26 cellular contexts compared by ENCODE assay signal in the genomic region with DNA sequence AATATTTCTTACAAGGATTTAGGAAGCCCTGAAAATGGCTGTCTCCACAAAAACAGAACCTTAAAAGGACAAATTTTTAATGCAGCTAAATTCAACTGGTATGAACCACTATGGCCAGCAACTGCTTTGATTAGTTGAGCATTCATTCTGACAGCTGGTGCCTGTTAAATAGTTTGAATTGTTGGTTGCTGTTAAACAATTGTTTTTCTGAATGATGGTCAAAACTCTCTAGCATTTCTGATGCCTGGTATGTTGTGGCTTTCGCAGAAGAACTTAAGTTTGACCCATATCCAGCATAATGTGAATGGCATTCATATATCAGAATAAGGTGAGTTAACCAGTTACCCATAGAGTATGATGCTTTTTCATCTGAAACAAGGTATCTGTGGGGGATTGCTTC.
A peak's percentile ranks its signal among the peaks of the same experiment; 100 is the strongest.
DNase-seq lines count a peak whose midpoint lies in the region; ATAC-seq, FAIRE-seq and TF ChIP-seq lines count a peak whose summit lies in the region.
"Had no signal": no experiment of that assay in that cellular context is flagged by ENCODE, and none has a peak within 500 bp of the region (broad histone marks: within the 10 kb centered on the region; RNA-seq: fewer than 3 reads in every experiment).

No MANE protein-coding gene starts in this region.

- H3K4me2 ChIP-seq in SK-N-SH: no peak overlapping the region

- TF ChIP-seq CTCF in SK-N-SH (IDR thresholded peaks at IDR 0.05) (no peak), astrocyte of the spinal cord (IDR thresholded peaks at IDR 0.05; ENCODE audit: low read depth, low read length) (no peak)

- H3K9me2 ChIP-seq in SK-N-SH: no peaks in the 10 kb centered on the region

- no peak overlapping the region for H3K9ac ChIP-seq in SK-N-SH

- 92% methylated on average over 1 of the region's 1 CpG for WGBS in SK-N-SH (ENCODE audit: low lambda C conversion rate)

- H3K36me3 ChIP-seq in SK-N-SH (replicated peaks in 1 of 2; ENCODE audit: control insufficient read depth in 1 of 2, insufficient read depth in 2 of 2, low read length in 1 of 2): peaks cover 35 to 73% of the 10 kb centered on the region in 2 experiments
- H3K36me3 ChIP-seq: Peyer's patch, SJCRH30 had no signal

- no peak for TF ChIP-seq EP300 in SK-N-SH (IDR thresholded peaks at IDR 0.05; ENCODE audit: borderline replicate concordance in 1 of 2, low read depth in 1 of 2, low read length in 1 of 2)

- H3K27me3 ChIP-seq in SK-N-SH (ENCODE audit: insufficient read depth): no peaks in the 10 kb centered on the region
- H3K27me3 ChIP-seq: Peyer's patch, SJCRH30 had no signal

- H2AFZ ChIP-seq in SK-N-SH (ENCODE audit: low read depth): no peak overlapping the region

- H3K9me3 ChIP-seq in SK-N-SH: no peaks in the 10 kb centered on the region
- H3K9me3 ChIP-seq: Peyer's patch, SJCRH30 had no signal

- DNase-seq in SK-N-SH (no peak), astrocyte of the spinal cord (ENCODE audit: low read depth, low spot score) (peak; percentile 19), renal cortical epithelial cell (ENCODE audit: low read depth) (peak; percentile 76), 8988T (no peak), NCI-H69 (lab: John Stamatoyannopoulos, UW) (no peak)
- DNase-seq: AML-193; C1 segment of cervical spinal cord; Calu3; CD8-positive, alpha-beta memory T cell; GDM1; H9; HFFc6; NCI-H1092 treated with DMSO at 0.1 percent for 48 hours; NCI-H146; NCI-H2029; NCI-H2227 treated with DMSO at 0.1 percent for 48 hours; NCI-H510A; NCI-H82; Peyer's patch; SJCRH30 had no signal

- POLR2A ChIA-PET in SK-N-SH (lab: Yijun Ruan, JAX): no interaction called here

- TF ChIP-seq RAD21 in SK-N-SH (IDR thresholded peaks at IDR 0.05; ENCODE audit: low read length): no peak

- H4K20me1 ChIP-seq in SK-N-SH (ENCODE audit: insufficient read depth): peaks cover 32% of the 10 kb centered on the region; the same call in 1 of the 2 replicates

- H3F3A ChIP-seq in SK-N-SH (replicated peaks; ENCODE audit: insufficient read depth): peaks cover 32% of the 10 kb centered on the region

- peaks cover 9 to 11% of the 10 kb centered on the region in 2 experiments; a peak in 3 of 4 replicates for H3K4me1 ChIP-seq in SK-N-SH (ENCODE audit: control insufficient read depth in 1 of 2, insufficient read depth in 2 of 2, low read depth in 1 of 2, low read length in 1 of 2)
- H3K4me1 ChIP-seq: Peyer's patch, SJCRH30 had no signal

- CTCF ChIA-PET in SK-N-SH (lab: Yijun Ruan, JAX): interaction anchor here (1.2 kb wide), 1 partner anchor 39 kb away, joined by 4 read pairs; no protein-coding TSS in a partner anchor

- in situ Hi-C loops in astrocyte of the spinal cord (cut with HindIII; ENCODE audit: low sequenced_read_pairs): no loop called here

- peak overlapping the region in 1 of 2 experiments; percentile 28; a peak in 2 of 4 replicates for H3K27ac ChIP-seq in SK-N-SH (ENCODE audit: low read depth in 2 of 2, low read length in 1 of 2)
- H3K27ac ChIP-seq: 22Rv1, Peyer's patch, SJCRH30 had no signal

- peaks cover 73% of the 10 kb centered on the region for H3K79me2 ChIP-seq in SK-N-SH (ENCODE audit: insufficient read depth)

- peak; percentile 9 for FAIRE-seq in islet of Langerhans (lab: Jason Lieb, UNC)
- FAIRE-seq: HepG2, K562 had no signal

- ATAC-seq in SK-N-SH treated with all-trans-retinoic acid at 6 μM for 48 hours (peak; percentile 31), GM18498 (IDR thresholded peaks at IDR 0.05; ENCODE audit: unreplicated experiment) (no peak)
- ATAC-seq: HepG2, K562 had no signal

- H3K4me3 ChIP-seq in SK-N-SH (ENCODE audit: low read depth in 2 of 2, low read length in 1 of 2) (no peak overlapping the region), astrocyte of the spinal cord (ENCODE audit: low read depth, low read length) (no peak overlapping the region)
- H3K4me3 ChIP-seq: K562, Peyer's patch, SJCRH30 had no signal

TF ChIP-seq in SK-N-SH treated with all-trans-retinoic acid at 6 μM for 48 hours, 23 proteins besides CTCF, POLR2A, EP300 and RAD21 (continues in another document):
- TF ChIP-seq RARB (CRISPR knock-in tag; IDR thresholded peaks at IDR 0.05) (no peak), ZFP30 (CRISPR knock-in tag; IDR thresholded peaks at IDR 0.05) (no peak), TOX (CRISPR knock-in tag; IDR thresholded peaks at IDR 0.05; ENCODE audit: borderline replicate concordance) (no peak), OSR1 (CRISPR knock-in tag; IDR thresholded peaks at IDR 0.05) (no peak), BACH2 (CRISPR knock-in tag; IDR thresholded peaks at IDR 0.05; ENCODE audit: borderline replicate concordance) (no peak)
- TF ChIP-seq, protein P1, sequence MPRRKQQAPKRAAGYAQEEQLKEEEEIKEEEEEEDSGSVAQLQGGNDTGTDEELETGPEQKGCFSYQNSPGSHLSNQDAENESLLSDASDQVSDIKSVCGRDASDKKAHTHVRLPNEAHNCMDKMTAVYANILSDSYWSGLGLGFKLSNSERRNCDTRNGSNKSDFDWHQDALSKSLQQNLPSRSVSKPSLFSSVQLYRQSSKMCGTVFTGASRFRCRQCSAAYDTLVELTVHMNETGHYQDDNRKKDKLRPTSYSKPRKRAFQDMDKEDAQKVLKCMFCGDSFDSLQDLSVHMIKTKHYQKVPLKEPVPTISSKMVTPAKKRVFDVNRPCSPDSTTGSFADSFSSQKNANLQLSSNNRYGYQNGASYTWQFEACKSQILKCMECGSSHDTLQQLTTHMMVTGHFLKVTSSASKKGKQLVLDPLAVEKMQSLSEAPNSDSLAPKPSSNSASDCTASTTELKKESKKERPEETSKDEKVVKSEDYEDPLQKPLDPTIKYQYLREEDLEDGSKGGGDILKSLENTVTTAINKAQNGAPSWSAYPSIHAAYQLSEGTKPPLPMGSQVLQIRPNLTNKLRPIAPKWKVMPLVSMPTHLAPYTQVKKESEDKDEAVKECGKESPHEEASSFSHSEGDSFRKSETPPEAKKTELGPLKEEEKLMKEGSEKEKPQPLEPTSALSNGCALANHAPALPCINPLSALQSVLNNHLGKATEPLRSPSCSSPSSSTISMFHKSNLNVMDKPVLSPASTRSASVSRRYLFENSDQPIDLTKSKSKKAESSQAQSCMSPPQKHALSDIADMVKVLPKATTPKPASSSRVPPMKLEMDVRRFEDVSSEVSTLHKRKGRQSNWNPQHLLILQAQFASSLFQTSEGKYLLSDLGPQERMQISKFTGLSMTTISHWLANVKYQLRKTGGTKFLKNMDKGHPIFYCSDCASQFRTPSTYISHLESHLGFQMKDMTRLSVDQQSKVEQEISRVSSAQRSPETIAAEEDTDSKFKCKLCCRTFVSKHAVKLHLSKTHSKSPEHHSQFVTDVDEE (CRISPR knock-in tag; IDR thresholded peaks at IDR 0.05): no peak

TF ChIP-seq in SK-N-SH, 30 proteins besides CTCF, POLR2A, EP300 and RAD21:
- TF ChIP-seq SMC3 (IDR thresholded peaks at IDR 0.05; ENCODE audit: low read depth, low read length): no peak
- TF ChIP-seq SIN3A (IDR thresholded peaks at IDR 0.05; ENCODE audit: borderline replicate concordance, low read depth, low read length): no peak
- TF ChIP-seq, protein P2, sequence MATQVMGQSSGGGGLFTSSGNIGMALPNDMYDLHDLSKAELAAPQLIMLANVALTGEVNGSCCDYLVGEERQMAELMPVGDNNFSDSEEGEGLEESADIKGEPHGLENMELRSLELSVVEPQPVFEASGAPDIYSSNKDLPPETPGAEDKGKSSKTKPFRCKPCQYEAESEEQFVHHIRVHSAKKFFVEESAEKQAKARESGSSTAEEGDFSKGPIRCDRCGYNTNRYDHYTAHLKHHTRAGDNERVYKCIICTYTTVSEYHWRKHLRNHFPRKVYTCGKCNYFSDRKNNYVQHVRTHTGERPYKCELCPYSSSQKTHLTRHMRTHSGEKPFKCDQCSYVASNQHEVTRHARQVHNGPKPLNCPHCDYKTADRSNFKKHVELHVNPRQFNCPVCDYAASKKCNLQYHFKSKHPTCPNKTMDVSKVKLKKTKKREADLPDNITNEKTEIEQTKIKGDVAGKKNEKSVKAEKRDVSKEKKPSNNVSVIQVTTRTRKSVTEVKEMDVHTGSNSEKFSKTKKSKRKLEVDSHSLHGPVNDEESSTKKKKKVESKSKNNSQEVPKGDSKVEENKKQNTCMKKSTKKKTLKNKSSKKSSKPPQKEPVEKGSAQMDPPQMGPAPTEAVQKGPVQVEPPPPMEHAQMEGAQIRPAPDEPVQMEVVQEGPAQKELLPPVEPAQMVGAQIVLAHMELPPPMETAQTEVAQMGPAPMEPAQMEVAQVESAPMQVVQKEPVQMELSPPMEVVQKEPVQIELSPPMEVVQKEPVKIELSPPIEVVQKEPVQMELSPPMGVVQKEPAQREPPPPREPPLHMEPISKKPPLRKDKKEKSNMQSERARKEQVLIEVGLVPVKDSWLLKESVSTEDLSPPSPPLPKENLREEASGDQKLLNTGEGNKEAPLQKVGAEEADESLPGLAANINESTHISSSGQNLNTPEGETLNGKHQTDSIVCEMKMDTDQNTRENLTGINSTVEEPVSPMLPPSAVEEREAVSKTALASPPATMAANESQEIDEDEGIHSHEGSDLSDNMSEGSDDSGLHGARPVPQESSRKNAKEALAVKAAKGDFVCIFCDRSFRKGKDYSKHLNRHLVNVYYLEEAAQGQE (IDR thresholded peaks at IDR 0.05; ENCODE audit: low read depth, low read length): no peak
- TF ChIP-seq RCOR1 (IDR thresholded peaks at IDR 0.05; ENCODE audit: low read length): no peak
- TF ChIP-seq ELF1 (IDR thresholded peaks at IDR 0.05): no peak
- TF ChIP-seq NFIC (IDR thresholded peaks at IDR 0.05; ENCODE audit: borderline replicate concordance): no peak
- TF ChIP-seq POLR2AphosphoS5 (IDR thresholded peaks at IDR 0.05; ENCODE audit: low read depth, low read length): no peak
- TF ChIP-seq JUND (IDR thresholded peaks at IDR 0.05): no peak
- no peak for TF ChIP-seq GATA2 (CRISPR knock-in tag; IDR thresholded peaks at IDR 0.05)
- no peak for TF ChIP-seq TCF12 (IDR thresholded peaks at IDR 0.05)
- no peak for TF ChIP-seq GABPA (IDR thresholded peaks at IDR 0.05; ENCODE audit: low read depth)

Comparison
In these comparisons a context has a peak if more than half of its experiments do, and no peak if none do; other contexts are left out.
1. DNase-seq: peak in astrocyte of the spinal cord (single experiment) and renal cortical epithelial cell (single experiment); none in SK-N-SH (single experiment), 8988T (single experiment) and NCI-H69 (single experiment).